8 cellular contexts compared by ENCODE assay signal in the genomic region with DNA sequence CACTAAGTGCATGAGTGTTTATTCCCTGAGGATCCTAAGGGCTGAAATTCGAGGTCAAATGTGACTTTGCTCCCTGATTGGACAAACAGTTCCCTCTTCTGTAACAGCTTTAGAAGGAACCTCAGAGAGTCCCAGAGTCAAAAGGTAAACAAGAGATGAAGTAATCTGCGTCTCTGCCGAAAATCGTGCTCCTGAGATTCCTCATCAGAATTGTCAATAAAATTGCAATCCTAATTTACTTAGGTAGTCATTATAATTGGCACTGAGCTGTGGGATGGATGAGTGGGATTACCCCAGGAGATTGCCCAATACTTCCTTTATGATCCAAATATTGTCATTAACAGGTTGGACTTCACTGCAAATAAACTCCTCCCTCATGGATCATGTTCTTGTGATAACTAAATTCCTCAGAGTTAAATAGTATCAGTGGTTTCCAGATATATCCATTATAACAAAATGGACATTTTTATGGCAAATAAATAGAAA. TPM values are rescaled to one million over a fixed set of nuclear protein-coding genes. Genes with fewer than 3 reads are reported as not detected.
DNase-seq lines count a peak whose midpoint lies in the region; TF ChIP-seq lines count a peak whose summit lies in the region.

No MANE protein-coding gene starts in this region.

- H3K9me3 Mint-ChIP-seq in CD8-positive, alpha-beta memory T cell, result no peaks in the 10 kb centered on the region
- H3K9me3 Mint-ChIP-seq in dendritic cell treated with granulocyte-macrophage colony-stimulating factor and Interleukin-4, amounts not matched to agents 40 ng/mL and 50 ng/mL, for 4 days, result no peaks in the 10 kb centered on the region
- peaks cover 2% of the 10 kb centered on the region for H3K9me3 Mint-ChIP-seq in nephron

- CTCF ChIA-PET in CD8-positive, alpha-beta memory T cell (lab: Charles Lee), result interaction anchor here (1.7 kb wide), 1 partner anchor 22 kb away, joined by 3 read pairs; no protein-coding TSS in a partner anchor

- POLR2A ChIA-PET in CD8-positive, alpha-beta memory T cell (lab: Charles Lee), result interaction anchor here (1.1 to 1.6 kb wide), 2 partner anchors 429 to 511 kb away, joined by 4 to 7 read pairs; partner anchors contain the start of gene KCMF1

- H3K27me3 ChIP-seq in CD8-positive, alpha-beta memory T cell (ENCODE audit: insufficient read depth, low read length, poor library complexity, severe bottlenecking), result no peaks in the 10 kb centered on the region

- no peaks in the 10 kb centered on the region for H3K9me3 ChIP-seq in CD8-positive, alpha-beta memory T cell (ENCODE audit: low read length)
- no peaks in the 10 kb centered on the region for H3K9me3 ChIP-seq in KOPT-K1 (ENCODE audit: insufficient read depth, low read length, poor library complexity, severe bottlenecking)

- peaks cover 0 to 12% (median 0%) of the 10 kb centered on the region in 3 donors for H3K36me3 Mint-ChIP-seq in CD8-positive, alpha-beta memory T cell
- peaks cover 14% of the 10 kb centered on the region for H3K36me3 Mint-ChIP-seq in dendritic cell treated with granulocyte-macrophage colony-stimulating factor and Interleukin-4, amounts not matched to agents 40 ng/mL and 50 ng/mL, for 4 days (ENCODE audit: low read depth)
- no peaks in the 10 kb centered on the region for H3K36me3 Mint-ChIP-seq in nephron (ENCODE audit: low read depth)

- H3K4me3 ChIP-seq in CD8-positive, alpha-beta memory T cell (ENCODE audit: low read length), result peak overlapping the region; percentile 84

- peaks cover 24% of the 10 kb centered on the region for H3K4me1 ChIP-seq in CD8-positive, alpha-beta memory T cell (ENCODE audit: insufficient read depth, low read length)

- H3K27ac ChIP-seq in CD8-positive, alpha-beta memory T cell (ENCODE audit: low read depth, low read length), result peak overlapping the region; percentile 90
- H3K27ac ChIP-seq in KOPT-K1 (ENCODE audit: low read depth, low read length, poor library complexity, severe bottlenecking), result peak overlapping the region; percentile 68

- peaks cover 40 to 45% (median 45%) of the 10 kb centered on the region in 3 donors for H3K4me1 Mint-ChIP-seq in CD8-positive, alpha-beta memory T cell
- H3K4me1 Mint-ChIP-seq in dendritic cell treated with granulocyte-macrophage colony-stimulating factor and Interleukin-4, amounts not matched to agents 40 ng/mL and 50 ng/mL, for 4 days (ENCODE audit: low read depth), result peaks cover 23% of the 10 kb centered on the region
- H3K4me1 Mint-ChIP-seq in nephron, result peaks cover 30% of the 10 kb centered on the region

- H3K36me3 ChIP-seq in CD8-positive, alpha-beta memory T cell (ENCODE audit: insufficient read depth, low read length), result no peaks in the 10 kb centered on the region
- no peaks in the 10 kb centered on the region for H3K36me3 ChIP-seq in KOPT-K1 (ENCODE audit: insufficient read depth, low read length)

- peak overlapping the region; percentile 79 to 100 (median 99) for H3K27ac Mint-ChIP-seq in CD8-positive, alpha-beta memory T cell
- peak overlapping the region; percentile 98 for H3K27ac Mint-ChIP-seq in dendritic cell treated with granulocyte-macrophage colony-stimulating factor and Interleukin-4, amounts not matched to agents 40 ng/mL and 50 ng/mL, for 4 days
- peak overlapping the region; percentile 89 to 98 (median 97) for H3K27ac Mint-ChIP-seq in nephron

- no peak for DNase-seq in CD8-positive, alpha-beta memory T cell
- DNase-seq in LoVo (ENCODE audit: low spot score) (no peak), A172 (ENCODE audit: low spot score) (no peak), glomerular visceral epithelial cell (ENCODE audit: extremely low spot score) (no peak), NOMO-1 treated with DMSO at 0.1 percent for 48 hours (lab: John Stamatoyannopoulos, UW; ENCODE audit: unreplicated experiment) (no peak)

- intact Hi-C loops in dendritic cell treated with granulocyte-macrophage colony-stimulating factor and Interleukin-4, amounts not matched to agents 40 ng/mL and 50 ng/mL, for 4 days (cut with micrococcal nuclease), result no loop called here

- no peak for TF ChIP-seq CTCF in nephron (IDR thresholded peaks at IDR 0.05; ENCODE audit: unreplicated experiment in 3 of 3)

- no peaks in the 10 kb centered on the region for H3K27me3 Mint-ChIP-seq in CD8-positive, alpha-beta memory T cell
- H3K27me3 Mint-ChIP-seq in dendritic cell treated with granulocyte-macrophage colony-stimulating factor and Interleukin-4, amounts not matched to agents 40 ng/mL and 50 ng/mL, for 4 days, result no peaks in the 10 kb centered on the region
- H3K27me3 Mint-ChIP-seq in nephron (ENCODE audit: low read depth), result no peaks in the 10 kb centered on the region

- peak overlapping the region; percentile 86 to 98 (median 94) for H3K4me3 Mint-ChIP-seq in CD8-positive, alpha-beta memory T cell
- peak overlapping the region; percentile 93 for H3K4me3 Mint-ChIP-seq in dendritic cell treated with granulocyte-macrophage colony-stimulating factor and Interleukin-4, amounts not matched to agents 40 ng/mL and 50 ng/mL, for 4 days
- peak overlapping the region; percentile 91 to 99 (median 98) for H3K4me3 Mint-ChIP-seq in nephron

RNA-seq across cellular contexts. Expression of gene SUCLG1, which starts 0.9 kb away (rescaled TPM):
- total RNA-seq in CD8-positive, alpha-beta memory T cell, result 10 to 100 TPM; 66.8 to 72.7 TPM
- 86.0 TPM for polyA plus RNA-seq in CD8-positive, alpha-beta memory T cell
- total RNA-seq in A172 (2014; rRNA removed; shearing (Covaris generic)), result 120 TPM in 2 replicates

RNA-seq across cellular contexts. Expression of gene DNAH6, which starts 56.3 kb away (rescaled TPM):
- total RNA-seq in CD8-positive, alpha-beta memory T cell, result under 1 TPM; 0.24 to 0.51 TPM
- polyA plus RNA-seq in CD8-positive, alpha-beta memory T cell, result 0.39 TPM
- total RNA-seq in A172 (2014; rRNA removed; shearing (Covaris generic)), result 0.02 TPM in 2 replicates
